In genomic region chr10:23293145-23293724, GRCh38 we compare ENCODE assay signal across 8 cellular contexts. TPM values are rescaled to one million over a fixed set of nuclear protein-coding genes. Genes with fewer than 3 reads are reported as not detected.
A peak's percentile ranks its signal among the peaks of the same experiment; 100 is the strongest.
DNase-seq lines count a peak whose midpoint lies in the region; ATAC-seq, FAIRE-seq and TF ChIP-seq lines count a peak whose summit lies in the region.

No MANE protein-coding gene starts in this region.

- BruUV-seq in K562 (replicated peaks; lab: Mats Ljungman, UMichigan): no TSS peak

- H3K4me3 ChIP-seq in DOHH2 (ENCODE audit: low read length) (no peak overlapping the region), K562 (no peak overlapping the region)

- H2AFZ ChIP-seq in K562 (ENCODE audit: low read depth, low read length): no peak overlapping the region

- H4K20me1 ChIP-seq in DOHH2 (ENCODE audit: control insufficient read depth, insufficient read depth, low read depth, low read length) (no peaks in the 10 kb centered on the region), K562 (replicated peaks; ENCODE audit: control insufficient read depth, insufficient read depth, low read length) (0 out of 2 replicates have a peak, but pooled peaks cover 3% of the 10 kb centered on the region)

- H3K27ac ChIP-seq in DOHH2 (ENCODE audit: low read depth, low read length) (no peak overlapping the region), K562 (ENCODE audit: extremely low read depth, low read depth, low read length) (no peak overlapping the region)

- CTCF ChIA-PET in K562 (lab: Yijun Ruan, JAX; ENCODE audit: low intra/inter-chr PET ratio): interaction anchor here (0.6 to 4.3 kb wide), 2 partner anchors 135 to 1245 kb away, joined by 3 to 27 read pairs; no protein-coding TSS in a partner anchor

- H3K9me3 ChIP-seq in DOHH2 (ENCODE audit: control insufficient read depth, insufficient read depth, low read length) (no peaks in the 10 kb centered on the region), K562 (replicated peaks; ENCODE audit: control insufficient read depth, insufficient read depth, low read depth, low read length) (no peaks in the 10 kb centered on the region)

- POLR2A ChIA-PET in K562 (lab: Yijun Ruan, JAX): no interaction called here

- H3K27me3 ChIP-seq in DOHH2 (ENCODE audit: control insufficient read depth, low read length) (peaks cover 13% of the 10 kb centered on the region), K562 (ENCODE audit: control insufficient read depth in 2 of 2, insufficient read depth in 2 of 2, low read length in 2 of 2) (no peaks in the 10 kb centered on the region)

- no peaks in the 10 kb centered on the region for H3K9me2 ChIP-seq in DOHH2 (replicated peaks; ENCODE audit: control insufficient read depth, low read length)

- peak; percentile 53 to 70 for TF ChIP-seq RAD21 in K562 (CRISPR knock-in tag; conservative IDR thresholded peaks at IDR 0.05 in 1 of 2, IDR thresholded peaks at IDR 0.05 in 1 of 2)

- H3K4me3 Mint-ChIP-seq in memory B cell: no peak overlapping the region
- no peak overlapping the region for H3K4me3 Mint-ChIP-seq in immature natural killer cell

- H3K27me3 Mint-ChIP-seq in memory B cell (peaks cover 5% of the 10 kb centered on the region), immature natural killer cell (ENCODE audit: low read depth in 3 of 3) (peaks cover 0 to 11% (median 2%) of the 10 kb centered on the region in 3 donors)

- H3K79me2 ChIP-seq in DOHH2 (ENCODE audit: control insufficient read depth, low read length): no peaks in the 10 kb centered on the region
- H3K79me2 ChIP-seq in K562 (ENCODE audit: control insufficient read depth, insufficient read depth, low read length): no peaks in the 10 kb centered on the region

- H3K4me1 Mint-ChIP-seq in memory B cell (peaks cover 2% of the 10 kb centered on the region), immature natural killer cell (no peaks in the 10 kb centered on the region)

- H3K4me2 ChIP-seq in DOHH2 (ENCODE audit: low read length) (0 out of 2 replicates have a peak overlapping the region, but pooled peaks have one; percentile 2), K562 (ENCODE audit: insufficient read depth, low read length) (no peak overlapping the region)

- FAIRE-seq in K562 (lab: Jason Lieb, UNC): peak; percentile 85

- peak; percentile 17 for DNase-seq in NCI-H82 treated with DMSO at 0.1 percent for 48 hours (lab: John Stamatoyannopoulos, UW; ENCODE audit: unreplicated experiment)
- peak; percentile 23 to 60 (median 39) for DNase-seq in K562 (ENCODE audit: extremely low read depth in 1 of 4, low spot score in 3 of 4)
- no peak for DNase-seq in memory B cell (ENCODE audit: low spot score in 2 of 2)
- DNase-seq in middle frontal gyrus (ENCODE audit: extremely low spot score, low spot score): no peak
- no peak for DNase-seq in immature natural killer cell

- H3K9me3 Mint-ChIP-seq in memory B cell (no peaks in the 10 kb centered on the region), immature natural killer cell (peaks cover 0 to 2% (median 0%) of the 10 kb centered on the region in 6 donors)

- no peaks in the 10 kb centered on the region for H3F3A ChIP-seq in DOHH2 (ENCODE audit: control insufficient read depth, insufficient read depth)

- H3K36me3 Mint-ChIP-seq in memory B cell (no peaks in the 10 kb centered on the region), immature natural killer cell (no peaks in the 10 kb centered on the region)

- no peaks in the 10 kb centered on the region for H3K9me1 ChIP-seq in K562 (ENCODE audit: control insufficient read depth, insufficient read depth, low read length)

- no peaks in the 10 kb centered on the region for H3K36me3 ChIP-seq in DOHH2 (ENCODE audit: control insufficient read depth, low read length)
- no peaks in the 10 kb centered on the region for H3K36me3 ChIP-seq in K562 (ENCODE audit: control insufficient read depth, insufficient read depth, low read length)

- ATAC-seq in GM19372 (IDR thresholded peaks at IDR 0.05; ENCODE audit: low read depth, unreplicated experiment): peak; percentile 94
- peak; percentile 83 for ATAC-seq in HG03378 (IDR thresholded peaks at IDR 0.05; ENCODE audit: unreplicated experiment)
- ATAC-seq in K562: peak; percentile 96
- ATAC-seq in memory B cell (ENCODE audit: low read depth): peak; percentile 35

- H3K27ac Mint-ChIP-seq in memory B cell: no peak overlapping the region
- H3K27ac Mint-ChIP-seq in immature natural killer cell: no peak overlapping the region

- in situ Hi-C loops in K562 (cut with MboI): loop anchor here (5.0 kb wide), 1 partner anchor 136 kb away; no protein-coding TSS in a partner anchor

- TF ChIP-seq CTCF in DOHH2 (IDR thresholded peaks at IDR 0.05; ENCODE audit: low read depth, low read length, poor library complexity, severe bottlenecking): peak; percentile 71
- peak; percentile 72 to 80 (median 74) for TF ChIP-seq CTCF in K562 (IDR thresholded peaks at IDR 0.05 in 2 of 3, conservative IDR thresholded peaks at IDR 0.05 in 1 of 3; ENCODE audit: insufficient read depth in 2 of 3, low read depth in 1 of 3, low read length in 3 of 3)

- TF ChIP-seq EP300 in K562 (IDR thresholded peaks at IDR 0.05; ENCODE audit: low read length): no peak

- H3K4me1 ChIP-seq in DOHH2 (ENCODE audit: control insufficient read depth, low read length) (no peaks in the 10 kb centered on the region), K562 (replicated peaks in 1 of 2; ENCODE audit: control insufficient read depth in 2 of 2, insufficient read depth in 2 of 2, low read length in 2 of 2) (no peaks in the 10 kb centered on the region)

- no peak for TF ChIP-seq POLR2A in K562 (conservative IDR thresholded peaks at IDR 0.05)

- H3K9ac ChIP-seq in K562 (ENCODE audit: insufficient read depth in 1 of 2, low read depth in 2 of 2, low read length in 2 of 2): no peak overlapping the region

- intact Hi-C loops in K562 (cut with micrococcal nuclease): no loop called here

- WGBS in K562 (ENCODE audit: insufficient coverage, low coverage, missing lambda C conversion rate): under 1% methylated on average over 7 of the region's 7 CpGs

TF ChIP-seq in K562, 482 proteins besides CTCF, POLR2A, EP300 and RAD21:
- peak in 1 of 2 experiments; percentile 23; a peak in 1 of 4 replicates for TF ChIP-seq MAZ (CRISPR knock-in tag; conservative IDR thresholded peaks at IDR 0.05 in 1 of 2, IDR thresholded peaks at IDR 0.05 in 1 of 2)
- peak; percentile 55; the same call in 1 of the 2 replicates for TF ChIP-seq ESRRA (IDR thresholded peaks at IDR 0.05; ENCODE audit: borderline replicate concordance, low read depth)
- TF ChIP-seq SMC3 (conservative IDR thresholded peaks at IDR 0.05; ENCODE audit: insufficient read depth, low read depth, low read length): peak; percentile 56; the same call in 1 of the 2 replicates
- no peak for TF ChIP-seq BDP1 (IDR thresholded peaks at IDR 0.05; ENCODE audit: insufficient read depth, insufficient read length)
- no peak for TF ChIP-seq ZNF140 (CRISPR knock-in tag; IDR thresholded peaks at IDR 0.05)
- no peak for TF ChIP-seq PML (IDR thresholded peaks at IDR 0.05; ENCODE audit: low read length)

RNA-seq across cellular contexts. Expression of gene C10orf67, which starts 51.4 kb away (rescaled TPM):
- not detected in 2 replicates for total RNA-seq in K562 (2011; cell fraction: chromatin; rRNA removed; ENCODE audit: low replicate concordance)
- total RNA-seq in K562 (2011; cell fraction: nucleolus; rRNA removed): not detected in 2 replicates
- not detected in 2 replicates for total RNA-seq in K562 (2011; cell fraction: nucleoplasm; rRNA removed)
- total RNA-seq in K562 (2014; rRNA removed) (not detected in 2 replicates), K562 (2014; rRNA removed; fragmentation: Illumina TruSeq; extraction: Trizol) (not detected in 2 replicates), K562 (2015; rRNA removed; fragmentation: Illumina TruSeq; extraction: Trizol) (not detected in 2 replicates), K562 (2021) (not detected in 2 replicates)
- polyA plus RNA-seq in K562 (2011; rRNA removed) (not detected in 2 replicates), K562 (2014; fragmentation: Illumina TruSeq; extraction: Trizol) (not detected in 2 replicates), K562 (2014; fragmentation: Nextera tagmentation; extraction: Ambion mirVana) (not detected), K562 (2014; rRNA removed) (not detected in 2 replicates), immature natural killer cell (not detected)
- not detected in 2 replicates for polyA plus RNA-seq in K562 (2011; cell fraction: cytosol; rRNA removed)
- not detected in 2 replicates for polyA plus RNA-seq in K562 (2011; cell fraction: nucleus; rRNA removed)
- polyA plus RNA-seq in K562 (2012): not detected in 2 replicates
- not detected in 2 replicates for polyA minus RNA-seq in K562 (2011; rRNA and poly(A)+ RNA removed)
- not detected in 2 replicates for polyA minus RNA-seq in K562 (2011; cell fraction: cytosol; rRNA and poly(A)+ RNA removed)
- not detected in 2 replicates for polyA minus RNA-seq in K562 (2011; cell fraction: nucleus; rRNA and poly(A)+ RNA removed)

Comparison
In these comparisons a context has a peak if more than half of its experiments do, and no peak if none do; other contexts are left out.
1. ATAC-seq: peak in every context shown above with its lines; median percentile 96 in K562; 94 in GM19372; 83 in HG03378; 35 in memory B cell.
2. DNase-seq: peak in NCI-H82 treated with DMSO at 0.1 percent for 48 hours (single experiment) and K562 (4 of 4); none in memory B cell (0 of 2), middle frontal gyrus (single experiment) and immature natural killer cell (0 of 3).